In genomic region chr17:29693751-29694150, GRCh38 we compare ENCODE assay signal across 23 cellular contexts.
A peak's percentile ranks its signal among the peaks of the same experiment; 100 is the strongest.
DNase-seq lines count a peak whose midpoint lies in the region; ATAC-seq and TF ChIP-seq lines count a peak whose summit lies in the region.
"Had no signal": no experiment of that assay in that cellular context is flagged by ENCODE, and none has a peak within 500 bp of the region (broad histone marks: within the 10 kb centered on the region; RNA-seq: fewer than 3 reads in every experiment).

No MANE protein-coding gene starts in this region.

- no peak overlapping the region for H3K27ac ChIP-seq in CD8-positive, alpha-beta memory T cell (ENCODE audit: low read depth, low read length)
- no peak overlapping the region for H3K27ac ChIP-seq in colonic mucosa
- H3K27ac ChIP-seq: A549, BLaER1, esophagus muscularis mucosa, parathyroid adenoma, thoracic aorta had no signal

- ATAC-seq in natural killer cell treated with Interleukin-12 subunit alpha and Interleukin-12 subunit beta and Interleukin-15 and Interleukin-18, amount 100 ng/mL, for 72 hours: no peak
- ATAC-seq: A549, HCT116, sciatic nerve had no signal

- TF ChIP-seq CTCF in colonic mucosa (IDR thresholded peaks at IDR 0.05): no peak

- H3K36me3 Mint-ChIP-seq in activated CD4-positive, alpha-beta T cell treated with anti-CD3 and anti-CD28 coated beads, Interleukin-2, amount 10 ng/mL, durations not matched to agents 7 days and 5 days (ENCODE audit: low read depth): peaks cover 36% of the 10 kb centered on the region
- peaks cover 0 to 61% (median 7%) of the 10 kb centered on the region in 3 donors for H3K36me3 Mint-ChIP-seq in CD8-positive, alpha-beta memory T cell
- H3K36me3 Mint-ChIP-seq in activated naive CD8-positive, alpha-beta T cell treated with anti-CD3 and anti-CD28 coated beads for 36 hours: peaks cover 23% of the 10 kb centered on the region
- H3K36me3 Mint-ChIP-seq in natural killer cell treated with Interleukin-12 subunit alpha and Interleukin-12 subunit beta and Interleukin-15 and Interleukin-18, amount 100 ng/mL, for 72 hours: peaks cover 14% of the 10 kb centered on the region

- H3K4me3 ChIP-seq in CD8-positive, alpha-beta memory T cell (ENCODE audit: low read length): no peak overlapping the region
- H3K4me3 ChIP-seq in MG63 (no peak overlapping the region), colonic mucosa (no peak overlapping the region)
- H3K4me3 ChIP-seq: A549, BLaER1, esophagus muscularis mucosa, thoracic aorta had no signal

- peak overlapping the region; percentile 31 for H3K27ac Mint-ChIP-seq in activated CD4-positive, alpha-beta T cell treated with anti-CD3 and anti-CD28 coated beads, Interleukin-2, amount 10 ng/mL, durations not matched to agents 7 days and 5 days
- H3K27ac Mint-ChIP-seq in CD8-positive, alpha-beta memory T cell: peak overlapping the region in 5 of 8 donors; percentile 42 to 85 (median 61)
- H3K27ac Mint-ChIP-seq in activated naive CD8-positive, alpha-beta T cell treated with anti-CD3 and anti-CD28 coated beads for 36 hours: peak overlapping the region; percentile 34
- H3K27ac Mint-ChIP-seq in natural killer cell treated with Interleukin-12 subunit alpha and Interleukin-12 subunit beta and Interleukin-15 and Interleukin-18, amount 100 ng/mL, for 72 hours: peak overlapping the region; percentile 60 to 78

- H3K27me3 ChIP-seq in CD8-positive, alpha-beta memory T cell (ENCODE audit: insufficient read depth, low read length, poor library complexity, severe bottlenecking): no peaks in the 10 kb centered on the region
- no peaks in the 10 kb centered on the region for H3K27me3 ChIP-seq in MG63
- H3K27me3 ChIP-seq in colonic mucosa: no peaks in the 10 kb centered on the region
- H3K27me3 ChIP-seq: BLaER1, esophagus muscularis mucosa had no signal

- no peaks in the 10 kb centered on the region for H3K9me3 ChIP-seq in CD8-positive, alpha-beta memory T cell (ENCODE audit: low read length)
- no peaks in the 10 kb centered on the region for H3K9me3 ChIP-seq in MG63
- no peaks in the 10 kb centered on the region for H3K9me3 ChIP-seq in colonic mucosa
- H3K9me3 ChIP-seq: A549, BLaER1, esophagus muscularis mucosa, thoracic aorta had no signal

- H3K4me1 ChIP-seq in CD8-positive, alpha-beta memory T cell (ENCODE audit: insufficient read depth, low read length): peaks cover 9% of the 10 kb centered on the region
- no peaks in the 10 kb centered on the region for H3K4me1 ChIP-seq in colonic mucosa

- POLR2A ChIA-PET in activated CD4-positive, alpha-beta T cell treated with anti-CD3 and anti-CD28 coated beads, Interleukin-2, amount 10 ng/mL, durations not matched to agents 7 days and 5 days (lab: Charles Lee): no interaction called here
- POLR2A ChIA-PET in CD8-positive, alpha-beta memory T cell (lab: Charles Lee): interaction anchor here (0.6 to 0.9 kb wide), 3 partner anchors 11 to 31 kb away, joined by 3 read pairs; no protein-coding TSS in a partner anchor

- CTCF ChIA-PET in activated CD4-positive, alpha-beta T cell treated with anti-CD3 and anti-CD28 coated beads, Interleukin-2, amount 10 ng/mL, durations not matched to agents 7 days and 5 days (lab: Charles Lee): interaction anchor here (1.0 kb wide), 1 partner anchor 16 kb away, joined by 3 read pairs; no protein-coding TSS in a partner anchor
- CTCF ChIA-PET in CD8-positive, alpha-beta memory T cell (lab: Charles Lee): no interaction called here

- H3K9ac ChIP-seq in colonic mucosa (ENCODE audit: low read depth in 2 of 2, low read length in 2 of 2): no peak overlapping the region
- H3K9ac ChIP-seq: BLaER1, parathyroid adenoma had no signal

- peaks cover 9% of the 10 kb centered on the region for H3K4me1 Mint-ChIP-seq in activated CD4-positive, alpha-beta T cell treated with anti-CD3 and anti-CD28 coated beads, Interleukin-2, amount 10 ng/mL, durations not matched to agents 7 days and 5 days
- H3K4me1 Mint-ChIP-seq in CD8-positive, alpha-beta memory T cell: peaks cover 16 to 42% (median 41%) of the 10 kb centered on the region in 3 donors
- peaks cover 17% of the 10 kb centered on the region for H3K4me1 Mint-ChIP-seq in activated naive CD8-positive, alpha-beta T cell treated with anti-CD3 and anti-CD28 coated beads for 36 hours
- H3K4me1 Mint-ChIP-seq in natural killer cell treated with Interleukin-12 subunit alpha and Interleukin-12 subunit beta and Interleukin-15 and Interleukin-18, amount 100 ng/mL, for 72 hours (ENCODE audit: low read depth in 2 of 2): peaks cover 42 to 46% of the 10 kb centered on the region in 2 donors

- no peaks in the 10 kb centered on the region for H3K27me3 Mint-ChIP-seq in activated CD4-positive, alpha-beta T cell treated with anti-CD3 and anti-CD28 coated beads, Interleukin-2, amount 10 ng/mL, durations not matched to agents 7 days and 5 days
- no peaks in the 10 kb centered on the region for H3K27me3 Mint-ChIP-seq in CD8-positive, alpha-beta memory T cell
- no peaks in the 10 kb centered on the region for H3K27me3 Mint-ChIP-seq in activated naive CD8-positive, alpha-beta T cell treated with anti-CD3 and anti-CD28 coated beads for 36 hours
- no peaks in the 10 kb centered on the region for H3K27me3 Mint-ChIP-seq in natural killer cell treated with Interleukin-12 subunit alpha and Interleukin-12 subunit beta and Interleukin-15 and Interleukin-18, amount 100 ng/mL, for 72 hours
- H3K27me3 Mint-ChIP-seq: naive B cell had no signal

- H3K9me3 Mint-ChIP-seq in activated CD4-positive, alpha-beta T cell treated with anti-CD3 and anti-CD28 coated beads, Interleukin-2, amount 10 ng/mL, durations not matched to agents 7 days and 5 days: no peaks in the 10 kb centered on the region
- no peaks in the 10 kb centered on the region for H3K9me3 Mint-ChIP-seq in CD8-positive, alpha-beta memory T cell
- no peaks in the 10 kb centered on the region for H3K9me3 Mint-ChIP-seq in activated naive CD8-positive, alpha-beta T cell treated with anti-CD3 and anti-CD28 coated beads for 36 hours
- no peaks in the 10 kb centered on the region for H3K9me3 Mint-ChIP-seq in natural killer cell treated with Interleukin-12 subunit alpha and Interleukin-12 subunit beta and Interleukin-15 and Interleukin-18, amount 100 ng/mL, for 72 hours
- H3K9me3 Mint-ChIP-seq: naive B cell had no signal

- H3K4me3 Mint-ChIP-seq in activated CD4-positive, alpha-beta T cell treated with anti-CD3 and anti-CD28 coated beads, Interleukin-2, amount 10 ng/mL, durations not matched to agents 7 days and 5 days: no peak overlapping the region
- no peak overlapping the region for H3K4me3 Mint-ChIP-seq in CD8-positive, alpha-beta memory T cell
- no peak overlapping the region for H3K4me3 Mint-ChIP-seq in activated naive CD8-positive, alpha-beta T cell treated with anti-CD3 and anti-CD28 coated beads for 36 hours
- H3K4me3 Mint-ChIP-seq in natural killer cell treated with Interleukin-12 subunit alpha and Interleukin-12 subunit beta and Interleukin-15 and Interleukin-18, amount 100 ng/mL, for 72 hours: no peak overlapping the region
- H3K4me3 Mint-ChIP-seq: naive B cell had no signal

- no peak for DNase-seq in activated CD4-positive, alpha-beta T cell treated with anti-CD3 and anti-CD28 coated beads, Interleukin-2, amount 10 ng/mL, durations not matched to agents 7 days and 5 days
- DNase-seq in activated CD4-positive, alpha-beta T cell treated with anti-CD3 and anti-CD28 coated beads, Interleukin-2, amount 50 U/mL, for 4 hours: no peak
- no peak for DNase-seq in CD8-positive, alpha-beta memory T cell
- no peak for DNase-seq in activated naive CD8-positive, alpha-beta T cell treated with anti-CD3 and anti-CD28 coated beads for 36 hours
- DNase-seq in natural killer cell treated with Interleukin-12 subunit alpha and Interleukin-12 subunit beta and Interleukin-15 and Interleukin-18, amount 100 ng/mL, for 72 hours (ENCODE audit: low spot score): no peak
- no peak for DNase-seq in MG63
- no peak for DNase-seq in NCI-H2171 (lab: John Stamatoyannopoulos, UW)
- no peak for DNase-seq in colonic mucosa
- DNase-seq: amygdala; effector CD4-positive, alpha-beta T cell; mesenchymal stem cell; naive B cell; NCI-H1105; NCI-H2081; NCI-H524; SW 1271 had no signal

- intact Hi-C loops in colonic mucosa (cut with DNase I): no loop called here

- peaks cover 22% of the 10 kb centered on the region for H3K36me3 ChIP-seq in CD8-positive, alpha-beta memory T cell (ENCODE audit: insufficient read depth, low read length)
- H3K36me3 ChIP-seq in MG63 (no peaks in the 10 kb centered on the region), colonic mucosa (no peaks in the 10 kb centered on the region)
- H3K36me3 ChIP-seq: thoracic aorta had no signal
